ENCODE assay signal across 9 cellular contexts in genomic region chr10:132188331-132188730, GRCh38. TPM values are rescaled to one million over a fixed set of nuclear protein-coding genes. Genes with fewer than 3 reads are reported as not detected.
A peak's percentile ranks its signal among the peaks of the same experiment; 100 is the strongest.
DNase-seq lines count a peak whose midpoint lies in the region; ATAC-seq and TF ChIP-seq lines count a peak whose summit lies in the region.
"Had no signal": no experiment of that assay in that cellular context is flagged by ENCODE, and none has a peak within 500 bp of the region (broad histone marks: within the 10 kb centered on the region; RNA-seq: fewer than 3 reads in every experiment).

No MANE protein-coding gene starts in this region.

- CTCF ChIA-PET in activated CD4-positive, alpha-beta memory T cell treated with anti-CD3 and anti-CD28 coated beads, Interleukin-2, amount 10 ng/mL, durations not matched to agents 7 days and 5 days (lab: Charles Lee), result no interaction called here

- no peak overlapping the region for H3K27ac Mint-ChIP-seq in stimulated activated naive CD8-positive, alpha-beta T cell treated with anti-CD3 and anti-CD28 coated beads, Interleukin-15, Interleukin-2, amounts not matched to agents 100 ng/mL and 50 ng/mL, for 24 hours
- H3K27ac Mint-ChIP-seq in activated CD4-positive, alpha-beta memory T cell treated with anti-CD3 and anti-CD28 coated beads, Interleukin-2, amount 10 ng/mL, durations not matched to agents 7 days and 5 days, result no peak overlapping the region
- H3K27ac Mint-ChIP-seq in immature natural killer cell (no peak overlapping the region), type B pancreatic cell (no peak overlapping the region)

- POLR2A ChIA-PET in activated CD4-positive, alpha-beta memory T cell treated with anti-CD3 and anti-CD28 coated beads, Interleukin-2, amount 10 ng/mL, durations not matched to agents 7 days and 5 days (lab: Charles Lee), result no interaction called here

- no peak for ATAC-seq in stimulated activated naive CD8-positive, alpha-beta T cell treated with anti-CD3 and anti-CD28 coated beads, Interleukin-15, Interleukin-2, amounts not matched to agents 100 U/mL and 50 U/mL, for 24 hours
- ATAC-seq in left lobe of liver, result no peak

- H3K36me3 Mint-ChIP-seq in stimulated activated naive CD8-positive, alpha-beta T cell treated with anti-CD3 and anti-CD28 coated beads, Interleukin-15, Interleukin-2, amounts not matched to agents 100 ng/mL and 50 ng/mL, for 24 hours (ENCODE audit: low read depth), result peaks cover 11% of the 10 kb centered on the region
- no peaks in the 10 kb centered on the region for H3K36me3 Mint-ChIP-seq in activated CD4-positive, alpha-beta memory T cell treated with anti-CD3 and anti-CD28 coated beads, Interleukin-2, amount 10 ng/mL, durations not matched to agents 7 days and 5 days (ENCODE audit: low read depth)
- no peaks in the 10 kb centered on the region for H3K36me3 Mint-ChIP-seq in immature natural killer cell
- H3K36me3 Mint-ChIP-seq in type B pancreatic cell, result peaks cover 12% of the 10 kb centered on the region

- H3K4me1 Mint-ChIP-seq in stimulated activated naive CD8-positive, alpha-beta T cell treated with anti-CD3 and anti-CD28 coated beads, Interleukin-15, Interleukin-2, amounts not matched to agents 100 ng/mL and 50 ng/mL, for 24 hours (ENCODE audit: low read depth), result no peaks in the 10 kb centered on the region
- peaks cover 2% of the 10 kb centered on the region for H3K4me1 Mint-ChIP-seq in activated CD4-positive, alpha-beta memory T cell treated with anti-CD3 and anti-CD28 coated beads, Interleukin-2, amount 10 ng/mL, durations not matched to agents 7 days and 5 days
- H3K4me1 Mint-ChIP-seq in immature natural killer cell (peaks cover 6 to 10% of the 10 kb centered on the region in 2 donors), type B pancreatic cell (ENCODE audit: unreplicated experiment) (peaks cover 10% of the 10 kb centered on the region)

- no peak for TF ChIP-seq CTCF in type B pancreatic cell (conservative IDR thresholded peaks at IDR 0.05)

- peaks cover 4% of the 10 kb centered on the region for H3K9me3 Mint-ChIP-seq in stimulated activated naive CD8-positive, alpha-beta T cell treated with anti-CD3 and anti-CD28 coated beads, Interleukin-15, Interleukin-2, amounts not matched to agents 100 ng/mL and 50 ng/mL, for 24 hours
- peaks cover 4% of the 10 kb centered on the region for H3K9me3 Mint-ChIP-seq in activated CD4-positive, alpha-beta memory T cell treated with anti-CD3 and anti-CD28 coated beads, Interleukin-2, amount 10 ng/mL, durations not matched to agents 7 days and 5 days
- H3K9me3 Mint-ChIP-seq in immature natural killer cell, result peaks cover 0 to 2% (median 0%) of the 10 kb centered on the region in 6 donors
- H3K9me3 Mint-ChIP-seq in type B pancreatic cell, result no peaks in the 10 kb centered on the region

- DNase-seq in stimulated activated naive CD8-positive, alpha-beta T cell treated with anti-CD3 and anti-CD28 coated beads, Interleukin-15, Interleukin-2, amounts not matched to agents 100 U/mL and 50 U/mL, for 24 hours, result no peak
- DNase-seq in activated CD4-positive, alpha-beta memory T cell treated with anti-CD3 and anti-CD28 coated beads, Interleukin-2, amount 10 ng/mL, durations not matched to agents 7 days and 5 days, result no peak
- DNase-seq in immature natural killer cell, result no peak
- DNase-seq in type B pancreatic cell (ENCODE audit: extremely low spot score, unreplicated experiment), result no peak
- DNase-seq in SIG-M5 treated with dmso at 0.1 percent for 504 hours (lab: John Stamatoyannopoulos, UW; ENCODE audit: unreplicated experiment), result no peak
- DNase-seq in KG1 (lab: John Stamatoyannopoulos, UW), result no peak
- DNase-seq in left lobe of liver (ENCODE audit: low spot score), result no peak

- peaks cover 35% of the 10 kb centered on the region for H3K27me3 Mint-ChIP-seq in stimulated activated naive CD8-positive, alpha-beta T cell treated with anti-CD3 and anti-CD28 coated beads, Interleukin-15, Interleukin-2, amounts not matched to agents 100 ng/mL and 50 ng/mL, for 24 hours
- H3K27me3 Mint-ChIP-seq in activated CD4-positive, alpha-beta memory T cell treated with anti-CD3 and anti-CD28 coated beads, Interleukin-2, amount 10 ng/mL, durations not matched to agents 7 days and 5 days, result peaks cover 38% of the 10 kb centered on the region
- H3K27me3 Mint-ChIP-seq in immature natural killer cell (ENCODE audit: low read depth in 3 of 3) (peaks cover 12 to 30% (median 30%) of the 10 kb centered on the region in 3 donors), type B pancreatic cell (peaks cover 41% of the 10 kb centered on the region)

- peak overlapping the region; percentile 63 for H3K4me3 Mint-ChIP-seq in stimulated activated naive CD8-positive, alpha-beta T cell treated with anti-CD3 and anti-CD28 coated beads, Interleukin-15, Interleukin-2, amounts not matched to agents 100 ng/mL and 50 ng/mL, for 24 hours
- H3K4me3 Mint-ChIP-seq in activated CD4-positive, alpha-beta memory T cell treated with anti-CD3 and anti-CD28 coated beads, Interleukin-2, amount 10 ng/mL, durations not matched to agents 7 days and 5 days, result peak overlapping the region; percentile 32
- H3K4me3 Mint-ChIP-seq in immature natural killer cell (peak overlapping the region; percentile 46 to 69 (median 60)), type B pancreatic cell (peak overlapping the region; percentile 84)

RNA-seq across cellular contexts. Expression of gene DPYSL4, which starts 1.6 kb away (rescaled TPM):
- total RNA-seq in activated CD4-positive, alpha-beta memory T cell treated with anti-CD3 and anti-CD28 coated beads, Interleukin-2, amount 10 ng/mL, durations not matched to agents 7 days and 5 days, result 1 to 10 TPM; 5.4 to 6.7 TPM
- polyA plus RNA-seq in immature natural killer cell, result not detected
- total RNA-seq in type B pancreatic cell (ENCODE audit: low replicate concordance) (11.7 and 61.9 TPM in 2 replicates), left lobe of liver (0.08 TPM)
- polyA plus RNA-seq: IgD-negative memory B cell had no signal

Comparison
In these comparisons a context has a peak if more than half of its experiments do, and no peak if none do; other contexts are left out.
1. H3K4me3 Mint-ChIP-seq: peak in every context shown above with its lines; median percentile 84 in type B pancreatic cell; 63 in stimulated activated naive CD8-positive, alpha-beta T cell treated with anti-CD3 and anti-CD28 coated beads, Interleukin-15, Interleukin-2, amounts not matched to agents 100 ng/mL and 50 ng/mL, for 24 hours; 60 in immature natural killer cell; 32 in activated CD4-positive, alpha-beta memory T cell treated with anti-CD3 and anti-CD28 coated beads, Interleukin-2, amount 10 ng/mL, durations not matched to agents 7 days and 5 days.